ENCODE assay signal across 1 cellular context in genomic region chr7:150738092-150739044, GRCh38.
TF ChIP-seq lines count a peak whose summit lies in the region.

No MANE protein-coding gene starts in this region.

TF ChIP-seq in SK-N-SH, 30 proteins besides CTCF, POLR2A, EP300 and RAD21 (continued from another document):
- no peak for TF ChIP-seq REST (IDR thresholded peaks at IDR 0.05; ENCODE audit: low read depth, low read length)
- no peak for TF ChIP-seq FOXJ3 (CRISPR knock-in tag; IDR thresholded peaks at IDR 0.05)
- TF ChIP-seq GABPA (IDR thresholded peaks at IDR 0.05; ENCODE audit: low read depth), result no peak
- no peak for TF ChIP-seq MAX (IDR thresholded peaks at IDR 0.05; ENCODE audit: low read depth)
- TF ChIP-seq IRF3 (IDR thresholded peaks at IDR 0.05; ENCODE audit: low read depth, low read length), result no peak
- no peak for TF ChIP-seq FOXM1 (IDR thresholded peaks at IDR 0.05; ENCODE audit: low read depth)
- TF ChIP-seq JUND (IDR thresholded peaks at IDR 0.05), result no peak
- no peak for TF ChIP-seq RCOR1 (IDR thresholded peaks at IDR 0.05; ENCODE audit: low read length)
- no peak for TF ChIP-seq POLR2AphosphoS5 (IDR thresholded peaks at IDR 0.05; ENCODE audit: low read depth, low read length)
- TF ChIP-seq RFX5 (IDR thresholded peaks at IDR 0.05; ENCODE audit: low read length), result no peak
- no peak for TF ChIP-seq USF2 (IDR thresholded peaks at IDR 0.05; ENCODE audit: borderline replicate concordance, low read depth, low read length)
- no peak for TF ChIP-seq ELF1 (IDR thresholded peaks at IDR 0.05)
- TF ChIP-seq TCF12 (IDR thresholded peaks at IDR 0.05), result no peak
- no peak for TF ChIP-seq NFIC (IDR thresholded peaks at IDR 0.05; ENCODE audit: borderline replicate concordance)
